In the genomic region with DNA sequence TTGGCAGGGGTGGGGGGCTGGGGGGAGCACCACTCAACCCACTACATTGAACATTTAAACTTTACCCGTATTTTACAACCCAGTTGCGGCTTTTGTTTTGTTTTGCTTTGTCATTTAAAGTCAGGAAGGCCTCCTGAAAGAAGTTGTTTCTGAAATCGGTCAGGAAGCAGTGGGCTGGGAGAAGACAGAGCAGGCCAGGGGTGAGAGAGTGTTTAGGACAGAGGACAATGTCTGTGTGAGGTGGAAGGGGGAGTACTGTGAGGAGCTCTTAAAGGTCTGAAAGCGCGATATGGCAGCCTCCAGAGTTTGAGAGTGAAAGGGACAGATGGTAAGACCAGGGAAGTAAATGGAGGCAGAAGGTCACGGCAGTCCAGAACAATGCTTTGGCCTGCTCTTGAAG, we compare ENCODE assay signal across 1 cellular context.
TF ChIP-seq lines count a peak whose summit lies in the region.

No MANE protein-coding gene starts in this region.

TF ChIP-seq in K562, 482 proteins besides CTCF, POLR2A, EP300 and RAD21:
- TF ChIP-seq ZC3H11A (IDR thresholded peaks at IDR 0.05; ENCODE audit: low read depth, low read length): no peak
- TF ChIP-seq, protein P1, sequence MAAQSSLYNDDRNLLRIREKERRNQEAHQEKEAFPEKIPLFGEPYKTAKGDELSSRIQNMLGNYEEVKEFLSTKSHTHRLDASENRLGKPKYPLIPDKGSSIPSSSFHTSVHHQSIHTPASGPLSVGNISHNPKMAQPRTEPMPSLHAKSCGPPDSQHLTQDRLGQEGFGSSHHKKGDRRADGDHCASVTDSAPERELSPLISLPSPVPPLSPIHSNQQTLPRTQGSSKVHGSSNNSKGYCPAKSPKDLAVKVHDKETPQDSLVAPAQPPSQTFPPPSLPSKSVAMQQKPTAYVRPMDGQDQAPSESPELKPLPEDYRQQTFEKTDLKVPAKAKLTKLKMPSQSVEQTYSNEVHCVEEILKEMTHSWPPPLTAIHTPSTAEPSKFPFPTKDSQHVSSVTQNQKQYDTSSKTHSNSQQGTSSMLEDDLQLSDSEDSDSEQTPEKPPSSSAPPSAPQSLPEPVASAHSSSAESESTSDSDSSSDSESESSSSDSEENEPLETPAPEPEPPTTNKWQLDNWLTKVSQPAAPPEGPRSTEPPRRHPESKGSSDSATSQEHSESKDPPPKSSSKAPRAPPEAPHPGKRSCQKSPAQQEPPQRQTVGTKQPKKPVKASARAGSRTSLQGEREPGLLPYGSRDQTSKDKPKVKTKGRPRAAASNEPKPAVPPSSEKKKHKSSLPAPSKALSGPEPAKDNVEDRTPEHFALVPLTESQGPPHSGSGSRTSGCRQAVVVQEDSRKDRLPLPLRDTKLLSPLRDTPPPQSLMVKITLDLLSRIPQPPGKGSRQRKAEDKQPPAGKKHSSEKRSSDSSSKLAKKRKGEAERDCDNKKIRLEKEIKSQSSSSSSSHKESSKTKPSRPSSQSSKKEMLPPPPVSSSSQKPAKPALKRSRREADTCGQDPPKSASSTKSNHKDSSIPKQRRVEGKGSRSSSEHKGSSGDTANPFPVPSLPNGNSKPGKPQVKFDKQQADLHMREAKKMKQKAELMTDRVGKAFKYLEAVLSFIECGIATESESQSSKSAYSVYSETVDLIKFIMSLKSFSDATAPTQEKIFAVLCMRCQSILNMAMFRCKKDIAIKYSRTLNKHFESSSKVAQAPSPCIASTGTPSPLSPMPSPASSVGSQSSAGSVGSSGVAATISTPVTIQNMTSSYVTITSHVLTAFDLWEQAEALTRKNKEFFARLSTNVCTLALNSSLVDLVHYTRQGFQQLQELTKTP (IDR thresholded peaks at IDR 0.05; ENCODE audit: low read depth in 1 of 2, partially characterized antibody in 2 of 2): peak in 1 of 2 experiments; percentile 4
